ENCODE assay signal across 8 cellular contexts in the genomic region with DNA sequence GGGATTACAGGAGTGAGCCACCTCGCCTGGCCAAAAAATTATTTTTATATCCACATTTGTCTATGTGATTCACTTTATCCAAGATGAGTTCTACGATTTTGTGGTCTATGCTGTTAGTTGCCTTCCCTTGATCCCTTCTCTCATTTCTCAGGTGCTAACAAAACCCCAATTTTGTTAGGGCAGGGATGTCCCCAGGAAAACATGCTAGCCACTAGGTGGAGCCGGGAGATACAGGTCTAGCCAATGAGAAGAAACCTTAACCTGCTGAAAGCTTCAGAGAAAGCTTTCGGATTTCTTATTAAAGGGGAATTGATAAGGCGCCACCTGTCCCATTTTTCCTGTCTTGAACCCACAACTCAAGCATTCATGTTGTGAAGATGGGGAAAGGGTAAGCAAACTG.
DNase-seq lines count a peak whose midpoint lies in the region; ATAC-seq and TF ChIP-seq lines count a peak whose summit lies in the region.

No MANE protein-coding gene starts in this region.

- no peaks in the 10 kb centered on the region for H3K36me3 Mint-ChIP-seq in activated CD4-positive, alpha-beta memory T cell treated with anti-CD3 and anti-CD28 coated beads, Interleukin-2, amount 10 ng/mL, durations not matched to agents 7 days and 5 days (ENCODE audit: low read depth)

- no peaks in the 10 kb centered on the region for H3K36me3 ChIP-seq in gastroesophageal sphincter

- H3K9me3 ChIP-seq in gastroesophageal sphincter = no peaks in the 10 kb centered on the region

- no peaks in the 10 kb centered on the region for H3K27me3 Mint-ChIP-seq in activated CD4-positive, alpha-beta memory T cell treated with anti-CD3 and anti-CD28 coated beads, Interleukin-2, amount 10 ng/mL, durations not matched to agents 7 days and 5 days

- ATAC-seq in gastroesophageal sphincter (no peak), GM21825 (IDR thresholded peaks at IDR 0.05; ENCODE audit: unreplicated experiment) (no peak), GM21528 (IDR thresholded peaks at IDR 0.05; ENCODE audit: low FRiP score, unreplicated experiment) (no peak)

- H3K27me3 ChIP-seq in gastroesophageal sphincter = no peaks in the 10 kb centered on the region

- no peaks in the 10 kb centered on the region for H3K9me3 Mint-ChIP-seq in activated CD4-positive, alpha-beta memory T cell treated with anti-CD3 and anti-CD28 coated beads, Interleukin-2, amount 10 ng/mL, durations not matched to agents 7 days and 5 days

- H3K27ac ChIP-seq in gastroesophageal sphincter = no peak overlapping the region

- peak in 3 of 4 experiments; percentile 15 to 49 (median 36) for TF ChIP-seq CTCF in gastroesophageal sphincter (IDR thresholded peaks at IDR 0.05)

- no peaks in the 10 kb centered on the region for H3K4me1 ChIP-seq in gastroesophageal sphincter

- CTCF ChIA-PET in activated CD4-positive, alpha-beta memory T cell treated with anti-CD3 and anti-CD28 coated beads, Interleukin-2, amount 10 ng/mL, durations not matched to agents 7 days and 5 days (lab: Charles Lee) = interaction anchor here (1.0 to 2.2 kb wide), 8 partner anchors 9 to 447 kb away, joined by 3 to 18 read pairs (median 3); partner anchors contain the start of gene TNFAIP3

- H3K4me1 Mint-ChIP-seq in activated CD4-positive, alpha-beta memory T cell treated with anti-CD3 and anti-CD28 coated beads, Interleukin-2, amount 10 ng/mL, durations not matched to agents 7 days and 5 days = peaks cover 39% of the 10 kb centered on the region

- no peak overlapping the region for H3K4me3 ChIP-seq in gastroesophageal sphincter

- H3K27ac Mint-ChIP-seq in activated CD4-positive, alpha-beta memory T cell treated with anti-CD3 and anti-CD28 coated beads, Interleukin-2, amount 10 ng/mL, durations not matched to agents 7 days and 5 days = no peak overlapping the region

- DNase-seq in CD1c-positive myeloid dendritic cell (ENCODE audit: extremely low spot score) (peak; percentile 62), HuH-7 (ENCODE audit: low spot score) (peak; percentile 19), NCI-H2227 (lab: John Stamatoyannopoulos, UW; ENCODE audit: unreplicated experiment) (no peak)
- peak; percentile 32 for DNase-seq in activated CD4-positive, alpha-beta memory T cell treated with anti-CD3 and anti-CD28 coated beads, Interleukin-2, amount 10 ng/mL, durations not matched to agents 7 days and 5 days
- peak; percentile 42 for DNase-seq in stimulated activated CD8-positive, alpha-beta memory T cell treated with anti-CD3 and anti-CD28 coated beads, Interleukin-12 subunit alpha, Interleukin-12 subunit beta, amount 100 ng/mL, for 1 hour (ENCODE audit: low read depth)

- POLR2A ChIA-PET in activated CD4-positive, alpha-beta memory T cell treated with anti-CD3 and anti-CD28 coated beads, Interleukin-2, amount 10 ng/mL, durations not matched to agents 7 days and 5 days (lab: Charles Lee) = interaction anchor here (0.6 kb wide), 1 partner anchor 1373 kb away, joined by 3 read pairs; no protein-coding TSS in a partner anchor

- no peak overlapping the region for H3K4me3 Mint-ChIP-seq in activated CD4-positive, alpha-beta memory T cell treated with anti-CD3 and anti-CD28 coated beads, Interleukin-2, amount 10 ng/mL, durations not matched to agents 7 days and 5 days

- TF ChIP-seq POLR2A in gastroesophageal sphincter (IDR thresholded peaks at IDR 0.05) = no peak

- 83 to 90% methylated on average over 2 to 4 of the region's 5 CpGs for WGBS in gastroesophageal sphincter (ENCODE audit: low coverage in 1 of 2), 2 donors

- no peak for TF ChIP-seq EP300 in gastroesophageal sphincter (IDR thresholded peaks at IDR 0.05)
